3 cellular contexts compared by ENCODE assay signal in the genomic region with DNA sequence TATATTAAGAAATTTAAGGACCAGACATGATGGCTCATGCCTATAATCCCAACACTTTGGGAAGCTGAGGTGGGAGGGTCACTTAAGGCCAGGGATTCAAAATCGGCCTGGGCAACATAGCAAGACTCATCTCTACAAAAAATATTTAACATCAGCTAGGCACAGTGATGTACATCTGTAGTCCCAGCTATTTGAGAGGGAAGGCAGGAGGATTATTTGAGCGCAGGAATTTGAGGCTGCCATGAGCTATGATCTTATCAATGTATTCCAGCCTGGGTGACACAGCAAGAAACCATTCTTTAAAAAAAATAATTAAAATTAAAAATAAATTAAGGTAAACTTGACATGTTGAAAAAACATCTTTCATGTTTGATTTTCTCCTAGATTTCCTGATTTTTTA.
"Had no signal": no experiment of that assay in that cellular context is flagged by ENCODE, and none has a peak within 500 bp of the region (broad histone marks: within the 10 kb centered on the region; RNA-seq: fewer than 3 reads in every experiment).

No MANE protein-coding gene starts in this region.

- H3K4me3 ChIP-seq: GM12878 had no signal

- DNase-seq: GDM1, GF-D8 had no signal
